Comparison of ENCODE assay signal across 18 cellular contexts in genomic region chr6:120211955-120212792, GRCh38.
DNase-seq lines count a peak whose midpoint lies in the region; ATAC-seq and TF ChIP-seq lines count a peak whose summit lies in the region.
"Had no signal": no experiment of that assay in that cellular context is flagged by ENCODE, and none has a peak within 500 bp of the region (broad histone marks: within the 10 kb centered on the region; RNA-seq: fewer than 3 reads in every experiment).

No MANE protein-coding gene starts in this region.

- H3K36me3 Mint-ChIP-seq in endodermal cell (ENCODE audit: low read depth): no peaks in the 10 kb centered on the region
- H3K36me3 Mint-ChIP-seq: activated naive CD8-positive, alpha-beta T cell treated with anti-CD3 and anti-CD28 coated beads for 36 hours; natural killer cell had no signal

- H3K4me3 Mint-ChIP-seq in endodermal cell: no peak overlapping the region
- H3K4me3 Mint-ChIP-seq: activated naive CD8-positive, alpha-beta T cell treated with anti-CD3 and anti-CD28 coated beads for 36 hours; natural killer cell; T-helper 17 cell had no signal

- H3K4me3 ChIP-seq in endodermal cell (ENCODE audit: low read length) (no peak overlapping the region), mesodermal cell (ENCODE audit: extremely low read depth, insufficient read depth, low read length, poor library complexity, severe bottlenecking) (no peak overlapping the region)
- H3K4me3 ChIP-seq: thyroid gland had no signal

- DNase-seq in HS-5 (ENCODE audit: low read depth): peak; percentile 63
- peak; percentile 71 for DNase-seq in OCI-M1 (lab: John Stamatoyannopoulos, UW)
- DNase-seq in endodermal cell: no peak
- no peak for DNase-seq in cortex of kidney (lab: John Stamatoyannopoulos, UW)
- no peak for DNase-seq in NCI-H446 treated with DMSO at 0.1 percent for 48 hours (lab: John Stamatoyannopoulos, UW)
- DNase-seq: activated CD4-positive, alpha-beta T cell treated with anti-CD3 and anti-CD28 coated beads for 48 hours; activated naive CD8-positive, alpha-beta T cell treated with anti-CD3 and anti-CD28 coated beads for 36 hours; BE2C; cerebellar nuclear complex; left ventricle myocardium superior; natural killer cell; NCI-H1105; stimulated activated CD4-positive, alpha-beta T cell treated with anti-CD3 and anti-CD28 coated beads, Interleukin-1b, Interleukin-23, amount 100 ng/mL, for 48 hours; T-helper 17 cell; thyroid gland had no signal

- H3K27me3 ChIP-seq in endodermal cell (ENCODE audit: control insufficient read depth, insufficient read depth, low read length, poor library complexity, severe bottlenecking): no peaks in the 10 kb centered on the region
- H3K27me3 ChIP-seq: BE2C, thyroid gland had no signal

- H3K4me1 Mint-ChIP-seq in endodermal cell: peaks cover 6% of the 10 kb centered on the region
- H3K4me1 Mint-ChIP-seq: activated naive CD8-positive, alpha-beta T cell treated with anti-CD3 and anti-CD28 coated beads for 36 hours; natural killer cell; T-helper 17 cell had no signal

- peak overlapping the region; percentile 60 for H3K27ac Mint-ChIP-seq in endodermal cell
- H3K27ac Mint-ChIP-seq: activated naive CD8-positive, alpha-beta T cell treated with anti-CD3 and anti-CD28 coated beads for 36 hours; natural killer cell; T-helper 17 cell had no signal

- no peak overlapping the region for H3K9ac ChIP-seq in endodermal cell (ENCODE audit: extremely low read depth, low read length, poor library complexity, severe bottlenecking)

- peaks cover 6% of the 10 kb centered on the region for H3K4me1 ChIP-seq in endodermal cell (ENCODE audit: control insufficient read depth, insufficient read depth, low read length)
- peaks cover 3% of the 10 kb centered on the region for H3K4me1 ChIP-seq in mesodermal cell (ENCODE audit: control insufficient read depth, insufficient read depth, low read length, poor library complexity, severe bottlenecking)
- H3K4me1 ChIP-seq: thyroid gland had no signal

- no peak for TF ChIP-seq CTCF in endodermal cell (conservative IDR thresholded peaks at IDR 0.05)

- WGBS in endodermal cell (ENCODE audit: insufficient coverage in 1 of 2, insufficient read length in 1 of 2), 2 experiments: 85 to 100% methylated on average over 2 to 4 of the region's 4 CpGs
- 71 to 100% methylated on average over 1 to 2 of the region's 4 CpGs for WGBS in mesodermal cell (ENCODE audit: insufficient coverage in 2 of 2), 2 experiments

- H3K36me3 ChIP-seq in endodermal cell (ENCODE audit: control insufficient read depth, insufficient read depth, low read length): no peaks in the 10 kb centered on the region
- H3K36me3 ChIP-seq in mesodermal cell (ENCODE audit: control insufficient read depth, insufficient read depth, low read length): no peaks in the 10 kb centered on the region
- H3K36me3 ChIP-seq: BE2C, thyroid gland had no signal

- no peaks in the 10 kb centered on the region for H3K9me3 Mint-ChIP-seq in endodermal cell
- H3K9me3 Mint-ChIP-seq: activated naive CD8-positive, alpha-beta T cell treated with anti-CD3 and anti-CD28 coated beads for 36 hours had no signal

- no peaks in the 10 kb centered on the region for H3K9me3 ChIP-seq in endodermal cell (ENCODE audit: control insufficient read depth, low read length)
- no peaks in the 10 kb centered on the region for H3K9me3 ChIP-seq in mesodermal cell (ENCODE audit: control insufficient read depth, low read length)
- H3K9me3 ChIP-seq: BE2C, thyroid gland had no signal

- H3K27me3 Mint-ChIP-seq in endodermal cell (ENCODE audit: insufficient read depth): no peaks in the 10 kb centered on the region
- H3K27me3 Mint-ChIP-seq: activated naive CD8-positive, alpha-beta T cell treated with anti-CD3 and anti-CD28 coated beads for 36 hours; T-helper 17 cell had no signal

- no peak overlapping the region for H3K27ac ChIP-seq in endodermal cell (ENCODE audit: low read depth, low read length)
- H3K27ac ChIP-seq in mesodermal cell (ENCODE audit: low read depth, low read length, severe bottlenecking): peak overlapping the region; percentile 26
- H3K27ac ChIP-seq: thyroid gland had no signal

- ATAC-seq in GM18868 (IDR thresholded peaks at IDR 0.05; ENCODE audit: unreplicated experiment): no peak
- no peak for ATAC-seq in GM21360 (IDR thresholded peaks at IDR 0.05; ENCODE audit: unreplicated experiment)
- ATAC-seq: left ventricle myocardium superior, natural killer cell, T-helper 17 cell had no signal

Comparison
In these comparisons a context has a peak if more than half of its experiments do, and no peak if none do; other contexts are left out.
1. DNase-seq: peak in HS-5 (single experiment) and OCI-M1 (single experiment); none in endodermal cell (single experiment), cortex of kidney (single experiment) and NCI-H446 treated with DMSO at 0.1 percent for 48 hours (single experiment).